ENCODE assay signal across 21 cellular contexts in genomic region chr18:7657937-7658336, GRCh38.
DNase-seq lines count a peak whose midpoint lies in the region; ATAC-seq, FAIRE-seq and TF ChIP-seq lines count a peak whose summit lies in the region.
"Had no signal": no experiment of that assay in that cellular context is flagged by ENCODE, and none has a peak within 500 bp of the region (broad histone marks: within the 10 kb centered on the region; RNA-seq: fewer than 3 reads in every experiment).

No MANE protein-coding gene starts in this region.

- peak overlapping the region in 8 of 10 donors; percentile 3 to 87 (median 72) for H3K27ac ChIP-seq in heart right ventricle
- H3K27ac ChIP-seq in liver (ENCODE audit: low read depth in 1 of 2, low read length in 2 of 2), result no peak overlapping the region
- H3K27ac ChIP-seq: BLaER1 treated with 17β-estradiol and CSF1 and Interleukin-3, amounts not matched to agents 10 nM and 100 nM; KMS-11; PC-9; SJSA1 had no signal

- 84 to 87% methylated on average over 2 of the region's 2 CpGs for WGBS in heart right ventricle, 2 donors
- 63% methylated on average over 2 of the region's 2 CpGs for WGBS in liver

- H3K4me3 ChIP-seq in heart right ventricle (no peak overlapping the region), liver (ENCODE audit: low read depth in 1 of 3, low read length in 3 of 3) (no peak overlapping the region)
- H3K4me3 ChIP-seq: BLaER1 treated with 17β-estradiol and CSF1 and Interleukin-3, amounts not matched to agents 10 nM and 100 nM; PC-9; SJSA1 had no signal

- TF ChIP-seq CTCF in heart right ventricle (IDR thresholded peaks at IDR 0.05), result no peak
- no peak for TF ChIP-seq CTCF in liver (IDR thresholded peaks at IDR 0.05; ENCODE audit: low read depth, low read length, missing input control)

- H3K9ac ChIP-seq in liver (ENCODE audit: low read depth in 1 of 2, low read length in 2 of 2), result no peak overlapping the region
- H3K9ac ChIP-seq: BLaER1 treated with 17β-estradiol and CSF1 and Interleukin-3, amounts not matched to agents 10 nM and 100 nM; KMS-11 had no signal

- DNase-seq in heart right ventricle (no peak), left ventricle myocardium superior (no peak), amniotic epithelial cell (ENCODE audit: low read depth) (peak; percentile 37), urothelium cell line (ENCODE audit: low spot score) (no peak), NCI-H526 treated with DMSO at 0.1 percent for 48 hours (lab: John Stamatoyannopoulos, UW) (no peak), AG08395 (ENCODE audit: low spot score) (no peak)
- DNase-seq: AML-193; CD4-positive, alpha-beta T cell; MM.1S; NCI-H1048; NCI-H1417; NCI-H1694; NCI-H2029 treated with DMSO at 0.1 percent for 48 hours; NCI-H446 treated with DMSO at 0.1 percent for 48 hours; PC-9 had no signal

- H3K27me3 ChIP-seq in heart right ventricle (no peaks in the 10 kb centered on the region), liver (ENCODE audit: control insufficient read depth in 4 of 4, insufficient read depth in 4 of 4, low read length in 3 of 4) (no peaks in the 10 kb centered on the region)
- H3K27me3 ChIP-seq: BLaER1 treated with 17β-estradiol and CSF1 and Interleukin-3, amounts not matched to agents 10 nM and 100 nM; SJSA1 had no signal

- no peak for TF ChIP-seq RAD21 in liver (IDR thresholded peaks at IDR 0.05)

- no peak for ATAC-seq in heart right ventricle
- no peak for ATAC-seq in left ventricle myocardium superior

- H3K4me1 ChIP-seq in heart right ventricle, result peaks cover 6 to 86% (median 50%) of the 10 kb centered on the region in 9 donors
- H3K4me1 ChIP-seq in liver (ENCODE audit: control insufficient read depth in 4 of 4, insufficient read depth in 4 of 4, low read length in 3 of 4), result peaks cover 0 to 8% (median 0%) of the 10 kb centered on the region in 4 donors
- H3K4me1 ChIP-seq: BLaER1 treated with 17β-estradiol and CSF1 and Interleukin-3, amounts not matched to agents 10 nM and 100 nM had no signal

- FAIRE-seq in urothelium cell line (lab: Jason Lieb, UNC), result peak; percentile 67
- FAIRE-seq: G401.6, H54 had no signal

- intact Hi-C loops in heart right ventricle (cut with DNase I), result loop anchor here in 1 of 10 donors (5.0 kb wide), 1 partner anchor 41 kb away; no protein-coding TSS in a partner anchor
- intact Hi-C loops in left ventricle myocardium superior (cut with micrococcal nuclease), result loop anchor here (2.0 kb wide), 1 partner anchor 27 kb away; no protein-coding TSS in a partner anchor

- H3K9me3 ChIP-seq in heart right ventricle (peaks cover 0 to 3% (median 0%) of the 10 kb centered on the region in 11 donors), liver (ENCODE audit: control insufficient read depth in 4 of 4, low read length in 3 of 4) (no peaks in the 10 kb centered on the region)
- H3K9me3 ChIP-seq: BLaER1 treated with 17β-estradiol and CSF1 and Interleukin-3, amounts not matched to agents 10 nM and 100 nM; SJSA1 had no signal

- H3K36me3 ChIP-seq in heart right ventricle, result peaks cover 0 to 8% (median 0%) of the 10 kb centered on the region in 9 donors
- no peaks in the 10 kb centered on the region for H3K36me3 ChIP-seq in liver (ENCODE audit: control insufficient read depth in 4 of 4, insufficient read depth in 3 of 4, low read depth in 1 of 4, low read length in 3 of 4)
- H3K36me3 ChIP-seq: BLaER1 treated with 17β-estradiol and CSF1 and Interleukin-3, amounts not matched to agents 10 nM and 100 nM; SJSA1 had no signal

TF ChIP-seq in liver, 16 proteins besides CTCF, POLR2A, EP300 and RAD21:
- no peak for TF ChIP-seq ATF3 (IDR thresholded peaks at IDR 0.05)
- TF ChIP-seq HNF4A (conservative IDR thresholded peaks at IDR 0.05), result peak; percentile 12 to 52

Comparison
In these comparisons a context has a peak if more than half of its experiments do, and no peak if none do; other contexts are left out.
1. H3K27ac ChIP-seq: peak in heart right ventricle (8 of 10); none in liver (0 of 2).